28 cellular contexts compared by ENCODE assay signal in genomic region chr4:172957216-172957615, GRCh38.
"Had no signal": no experiment of that assay in that cellular context is flagged by ENCODE, and none has a peak within 500 bp of the region (broad histone marks: within the 10 kb centered on the region; RNA-seq: fewer than 3 reads in every experiment).

No MANE protein-coding gene starts in this region.

- H3K4me1 ChIP-seq: foreskin keratinocyte, heart left ventricle, heart right ventricle had no signal

- H3K27me3 ChIP-seq: colonic mucosa, dorsolateral prefrontal cortex, esophagus muscularis mucosa, esophagus squamous epithelium, gastrocnemius medialis, gastroesophageal sphincter, heart left ventricle, heart right ventricle had no signal

- H3K36me3 ChIP-seq: colonic mucosa, esophagus muscularis mucosa, esophagus squamous epithelium, gastrocnemius medialis, gastroesophageal sphincter, heart left ventricle, heart right ventricle had no signal

- H3K9me3 ChIP-seq: colonic mucosa, esophagus muscularis mucosa, esophagus squamous epithelium, gastrocnemius medialis, gastroesophageal sphincter, heart left ventricle, heart right ventricle had no signal

- ATAC-seq: effector memory CD8-positive, alpha-beta T cell; esophagus mucosa; foreskin keratinocyte; gastrocnemius medialis; gastroesophageal sphincter; heart left ventricle; heart right ventricle had no signal

- DNase-seq: colonic mucosa; cortex of kidney; dermis blood vessel endothelial cell; dorsolateral prefrontal cortex; effector CD4-positive, alpha-beta T cell; effector CD8-positive, alpha-beta T cell; effector memory CD4-positive, alpha-beta T cell; effector memory CD8-positive, alpha-beta T cell; endodermal cell; erythroblast; esophagus squamous epithelium; foreskin fibroblast; foreskin keratinocyte; foreskin melanocyte; gastrocnemius medialis; glutamatergic neuron; head of caudate nucleus; heart left ventricle; heart right ventricle had no signal

- H3K4me3 ChIP-seq: colonic mucosa, coronary artery, dorsolateral prefrontal cortex, esophagus muscularis mucosa, esophagus squamous epithelium, gastrocnemius medialis, gastroesophageal sphincter, heart left ventricle, heart right ventricle had no signal

- FAIRE-seq: colon, endometrium, endothelial cell of umbilical vein, frontal cortex had no signal

- H3K27ac ChIP-seq: colonic mucosa, coronary artery, dorsolateral prefrontal cortex, epithelial cell of prostate, esophagus muscularis mucosa, esophagus squamous epithelium, foreskin keratinocyte, gastrocnemius medialis, gastroesophageal sphincter, heart left ventricle, heart right ventricle had no signal
